Comparison of ENCODE assay signal across 9 cellular contexts in genomic region chr5:57094753-57095683, GRCh38.
DNase-seq lines count a peak whose midpoint lies in the region; ATAC-seq, FAIRE-seq and TF ChIP-seq lines count a peak whose summit lies in the region.
"Had no signal": no experiment of that assay in that cellular context is flagged by ENCODE, and none has a peak within 500 bp of the region (broad histone marks: within the 10 kb centered on the region; RNA-seq: fewer than 3 reads in every experiment).

No MANE protein-coding gene starts in this region.

- no peak overlapping the region for H2BK120ac ChIP-seq in mesendoderm (ENCODE audit: low read depth, low read length)

- no peak for TF ChIP-seq EP300 in K562 (IDR thresholded peaks at IDR 0.05; ENCODE audit: low read length)

- H3K56ac ChIP-seq in mesendoderm (ENCODE audit: low read length): no peak overlapping the region

- no peak overlapping the region for H3K4ac ChIP-seq in mesendoderm (ENCODE audit: low read depth, low read length)

- H2AFZ ChIP-seq in K562 (ENCODE audit: low read depth, low read length): 0 out of 2 replicates have a peak overlapping the region, but pooled peaks have one; percentile 9

- H4K5ac ChIP-seq in mesendoderm (ENCODE audit: low read length): no peak overlapping the region

- no peak overlapping the region for H2BK15ac ChIP-seq in mesendoderm (replicated peaks; ENCODE audit: low read depth)

- H3K9me3 ChIP-seq in K562 (replicated peaks; ENCODE audit: control insufficient read depth, insufficient read depth, low read depth, low read length): no peaks in the 10 kb centered on the region

- no peak overlapping the region for H2BK5ac ChIP-seq in mesendoderm (ENCODE audit: low read length)

- H3K4me1 ChIP-seq in K562 (replicated peaks in 1 of 2; ENCODE audit: control insufficient read depth in 2 of 2, insufficient read depth in 2 of 2, low read length in 2 of 2) (no peaks in the 10 kb centered on the region; a peak in 1 of 5 replicates), mesendoderm (ENCODE audit: control insufficient read depth, low read depth, low read length) (no peaks in the 10 kb centered on the region)

- H3K27ac ChIP-seq in K562 (ENCODE audit: extremely low read depth, low read depth, low read length) (no peak overlapping the region), mesendoderm (ENCODE audit: low read depth, low read length) (no peak overlapping the region)

- WGBS in K562 (ENCODE audit: insufficient coverage, low coverage, missing lambda C conversion rate): 8% methylated on average over 9 of the region's 10 CpGs
- no CpG with 5 or more reads among the region's 10 CpGs for WGBS in mesendoderm (ENCODE audit: extremely low coverage, insufficient coverage, low lambda C conversion rate)

- TF ChIP-seq CTCF in K562 (IDR thresholded peaks at IDR 0.05 in 2 of 3, conservative IDR thresholded peaks at IDR 0.05 in 1 of 3; ENCODE audit: insufficient read depth in 2 of 3, low read depth in 1 of 3, low read length in 3 of 3): peak; percentile 48 to 63 (median 49)

- no peak overlapping the region for H3K9ac ChIP-seq in K562 (ENCODE audit: insufficient read depth in 1 of 2, low read depth in 2 of 2, low read length in 2 of 2)
- H3K9ac ChIP-seq in mesendoderm (ENCODE audit: low read length): no peak overlapping the region

- H3K23ac ChIP-seq in mesendoderm (ENCODE audit: low read length): no peak overlapping the region

- no peak overlapping the region for H4K8ac ChIP-seq in mesendoderm (ENCODE audit: low read depth, low read length)

- H3K79me1 ChIP-seq in mesendoderm (ENCODE audit: low read length): no peaks in the 10 kb centered on the region

- no peak overlapping the region for H2AK5ac ChIP-seq in mesendoderm (ENCODE audit: low read length)

- no peaks in the 10 kb centered on the region for H3K9me1 ChIP-seq in K562 (ENCODE audit: control insufficient read depth, insufficient read depth, low read length)

- CTCF ChIA-PET in K562 (lab: Yijun Ruan, JAX; ENCODE audit: low intra/inter-chr PET ratio): no interaction called here

- H3K27me3 ChIP-seq in K562 (ENCODE audit: control insufficient read depth in 2 of 2, insufficient read depth in 2 of 2, low read length in 2 of 2) (no peaks in the 10 kb centered on the region), mesendoderm (ENCODE audit: insufficient read depth, low read length, poor library complexity) (no peaks in the 10 kb centered on the region)

- H3K36me3 ChIP-seq in K562 (ENCODE audit: control insufficient read depth, insufficient read depth, low read length) (no peaks in the 10 kb centered on the region), mesendoderm (ENCODE audit: control insufficient read depth, insufficient read depth, low read length) (no peaks in the 10 kb centered on the region)

- H3K79me2 ChIP-seq in K562 (ENCODE audit: control insufficient read depth, insufficient read depth, low read length) (no peaks in the 10 kb centered on the region), mesendoderm (ENCODE audit: control insufficient read depth, insufficient read depth, low read length) (no peaks in the 10 kb centered on the region)

- H3K4me3 ChIP-seq in K562: no peak overlapping the region
- H3K4me3 ChIP-seq in mesendoderm (ENCODE audit: low read length): no peak overlapping the region

- peak; percentile 8 for DNase-seq in EL
- DNase-seq in HT-29 (ENCODE audit: low spot score): peak; percentile 87
- DNase-seq in K562 (ENCODE audit: extremely low read depth in 1 of 4, low spot score in 3 of 4): peak in 1 of 4 experiments; percentile 42
- DNase-seq in mesendoderm: peak; percentile 82
- DNase-seq in middle frontal gyrus (ENCODE audit: extremely low spot score, low spot score): no peak
- DNase-seq: activated T-cell treated with anti-CD3 and anti-CD28 coated beads, Interleukin-2, amount 50 U/mL, for 72 hours; MV-4-11 had no signal

- no peak for TF ChIP-seq POLR2A in K562 (conservative IDR thresholded peaks at IDR 0.05)

- intact Hi-C loops in K562 (cut with micrococcal nuclease): no loop called here

- FAIRE-seq in K562 (lab: Jason Lieb, UNC): no peak

- no peak overlapping the region for H3K18ac ChIP-seq in mesendoderm (ENCODE audit: low read length)

- in situ Hi-C loops in K562 (cut with MboI): no loop called here

- H4K20me1 ChIP-seq in K562 (replicated peaks; ENCODE audit: control insufficient read depth, insufficient read depth, low read length): no peaks in the 10 kb centered on the region

- no TSS peak for BruUV-seq in K562 (replicated peaks; lab: Mats Ljungman, UMichigan)

- ATAC-seq in K562 (peak; percentile 69), GM18520 (IDR thresholded peaks at IDR 0.05; ENCODE audit: unreplicated experiment) (no peak), HG02763 (IDR thresholded peaks at IDR 0.05; ENCODE audit: unreplicated experiment) (no peak)
- ATAC-seq: activated T-cell treated with anti-CD3 and anti-CD28 coated beads, Interleukin-2, amount 50 U/mL, for 72 hours had no signal

- TF ChIP-seq RAD21 in K562 (CRISPR knock-in tag; conservative IDR thresholded peaks at IDR 0.05 in 1 of 2, IDR thresholded peaks at IDR 0.05 in 1 of 2): peak; percentile 23 to 53; a peak in 2 of 4 replicates

- H3K4me2 ChIP-seq in K562 (ENCODE audit: insufficient read depth, low read length): no peak overlapping the region
- H3K4me2 ChIP-seq in mesendoderm (ENCODE audit: low read length): no peak overlapping the region

- POLR2A ChIA-PET in K562 (lab: Yijun Ruan, JAX): interaction anchor here (0.6 to 1.1 kb wide), 3 partner anchors 11 to 196 kb away, joined by 3 read pairs; no protein-coding TSS in a partner anchor

TF ChIP-seq in K562, 482 proteins besides CTCF, POLR2A, EP300 and RAD21:
- TF ChIP-seq KLF16 (IDR thresholded peaks at IDR 0.05) (0 out of 2 replicates have a peak, but pooled peaks have one; percentile 25), MXI1 (IDR thresholded peaks at IDR 0.05; ENCODE audit: low read depth, low read length) (no peak), FOS (IDR thresholded peaks at IDR 0.05; ENCODE audit: extremely low read depth, insufficient read length) (no peak)
- TF ChIP-seq, protein P1, sequence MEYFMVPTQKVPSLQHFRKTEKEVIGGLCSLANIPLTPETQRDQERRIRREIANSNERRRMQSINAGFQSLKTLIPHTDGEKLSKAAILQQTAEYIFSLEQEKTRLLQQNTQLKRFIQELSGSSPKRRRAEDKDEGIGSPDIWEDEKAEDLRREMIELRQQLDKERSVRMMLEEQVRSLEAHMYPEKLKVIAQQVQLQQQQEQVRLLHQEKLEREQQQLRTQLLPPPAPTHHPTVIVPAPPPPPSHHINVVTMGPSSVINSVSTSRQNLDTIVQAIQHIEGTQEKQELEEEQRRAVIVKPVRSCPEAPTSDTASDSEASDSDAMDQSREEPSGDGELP (CRISPR knock-in tag; IDR thresholded peaks at IDR 0.05; ENCODE audit: borderline replicate concordance): peak; percentile 52; the same call in 1 of the 2 replicates
